10 cellular contexts compared by ENCODE assay signal in the genomic region with DNA sequence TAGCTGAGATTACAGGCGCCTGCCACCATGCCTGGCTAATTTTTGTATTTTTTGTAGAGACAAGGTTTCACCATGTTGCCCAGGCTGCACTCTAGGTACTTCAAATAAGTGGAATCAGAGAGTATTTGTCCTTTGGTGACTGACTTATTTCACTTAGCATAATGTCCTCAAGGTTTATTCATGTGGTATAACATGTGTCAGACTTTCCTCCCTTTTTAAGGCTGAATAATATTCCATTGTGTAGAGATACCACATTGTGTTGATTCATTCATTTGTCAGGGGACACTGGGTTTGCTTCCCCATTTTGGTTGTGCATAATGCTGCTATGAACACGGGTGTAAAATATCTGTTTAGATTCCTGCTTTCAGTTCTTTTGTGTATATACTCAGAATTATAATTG. TPM values are rescaled to one million over a fixed set of nuclear protein-coding genes. Genes with fewer than 3 reads are reported as not detected.
DNase-seq lines count a peak whose midpoint lies in the region; ATAC-seq lines count a peak whose summit lies in the region.
"Had no signal": no experiment of that assay in that cellular context is flagged by ENCODE, and none has a peak within 500 bp of the region (broad histone marks: within the 10 kb centered on the region; RNA-seq: fewer than 3 reads in every experiment).

No MANE protein-coding gene starts in this region.

- ATAC-seq in HG03378 (IDR thresholded peaks at IDR 0.05; ENCODE audit: unreplicated experiment), result peak; percentile 3
- ATAC-seq in central memory CD8-positive, alpha-beta T cell (replicated peaks; ENCODE audit: extremely low read depth, poor library complexity, severe bottlenecking), result no peak
- peak; percentile 69 for ATAC-seq in stimulated activated memory B cell treated with anti-CD40 and anti-IgM and Interleukin-4, amounts not matched to agents 10 μg/mL and 1 μg/mL and 100 μg/mL, for 72 hours

- intact Hi-C loops in activated CD4-positive, alpha-beta T cell treated with anti-CD3 and anti-CD28 coated beads, Interleukin-2, amount 10 ng/mL, durations not matched to agents 24 days and 14 days (cut with micrococcal nuclease), result loop anchor here (2.0 kb wide), 1 partner anchor 15 kb away; no protein-coding TSS in a partner anchor

- DNase-seq in activated CD4-positive, alpha-beta T cell treated with anti-CD3 and anti-CD28 coated beads, Interleukin-2, amount 10 ng/mL, durations not matched to agents 24 days and 14 days, result no peak
- DNase-seq in activated CD4-positive, alpha-beta T cell treated with anti-CD3 and anti-CD28 coated beads, Interleukin-2, amount 50 U/mL, for 1 hour, result no peak
- no peak for DNase-seq in central memory CD8-positive, alpha-beta T cell (ENCODE audit: low spot score in 2 of 2)
- DNase-seq in middle frontal gyrus (ENCODE audit: extremely low spot score, low spot score) (no peak), GM03348 (ENCODE audit: low spot score) (no peak), putamen (ENCODE audit: low spot score) (no peak)
- DNase-seq: NCI-H187 treated with DMSO at 0.1 percent for 48 hours, retina had no signal

- peak overlapping the region; percentile 77 for H3K4me3 Mint-ChIP-seq in activated CD4-positive, alpha-beta T cell treated with anti-CD3 and anti-CD28 coated beads, Interleukin-2, amount 10 ng/mL, durations not matched to agents 24 days and 14 days
- H3K4me3 Mint-ChIP-seq in central memory CD8-positive, alpha-beta T cell, result peak overlapping the region; percentile 10
- H3K4me3 Mint-ChIP-seq in stimulated activated memory B cell treated with anti-CD40 and anti-IgM and Interleukin-4, amounts not matched to agents 10 μg/mL and 1 μg/mL and 100 μg/mL, for 72 hours, result peak overlapping the region; percentile 40

- H3K9me3 Mint-ChIP-seq in activated CD4-positive, alpha-beta T cell treated with anti-CD3 and anti-CD28 coated beads, Interleukin-2, amount 10 ng/mL, durations not matched to agents 24 days and 14 days, result no peaks in the 10 kb centered on the region
- H3K9me3 Mint-ChIP-seq in central memory CD8-positive, alpha-beta T cell, result no peaks in the 10 kb centered on the region
- H3K9me3 Mint-ChIP-seq in stimulated activated memory B cell treated with anti-CD40 and anti-IgM and Interleukin-4, amounts not matched to agents 10 μg/mL and 1 μg/mL and 100 μg/mL, for 72 hours, result no peaks in the 10 kb centered on the region

- peak overlapping the region; percentile 96 for H3K27ac Mint-ChIP-seq in activated CD4-positive, alpha-beta T cell treated with anti-CD3 and anti-CD28 coated beads, Interleukin-2, amount 10 ng/mL, durations not matched to agents 24 days and 14 days
- peak overlapping the region; percentile 75 for H3K27ac Mint-ChIP-seq in central memory CD8-positive, alpha-beta T cell (ENCODE audit: low read depth)
- H3K27ac Mint-ChIP-seq in stimulated activated memory B cell treated with anti-CD40 and anti-IgM and Interleukin-4, amounts not matched to agents 10 μg/mL and 1 μg/mL and 100 μg/mL, for 72 hours, result peak overlapping the region; percentile 88

- H3K27me3 Mint-ChIP-seq in activated CD4-positive, alpha-beta T cell treated with anti-CD3 and anti-CD28 coated beads, Interleukin-2, amount 10 ng/mL, durations not matched to agents 24 days and 14 days, result peaks cover 8% of the 10 kb centered on the region
- no peaks in the 10 kb centered on the region for H3K27me3 Mint-ChIP-seq in central memory CD8-positive, alpha-beta T cell
- no peaks in the 10 kb centered on the region for H3K27me3 Mint-ChIP-seq in stimulated activated memory B cell treated with anti-CD40 and anti-IgM and Interleukin-4, amounts not matched to agents 10 μg/mL and 1 μg/mL and 100 μg/mL, for 72 hours

- H3K36me3 Mint-ChIP-seq in activated CD4-positive, alpha-beta T cell treated with anti-CD3 and anti-CD28 coated beads, Interleukin-2, amount 10 ng/mL, durations not matched to agents 24 days and 14 days (ENCODE audit: low read depth), result peaks cover 8% of the 10 kb centered on the region
- H3K36me3 Mint-ChIP-seq in central memory CD8-positive, alpha-beta T cell (ENCODE audit: insufficient read depth), result peaks cover 1% of the 10 kb centered on the region
- peaks cover 18% of the 10 kb centered on the region for H3K36me3 Mint-ChIP-seq in stimulated activated memory B cell treated with anti-CD40 and anti-IgM and Interleukin-4, amounts not matched to agents 10 μg/mL and 1 μg/mL and 100 μg/mL, for 72 hours

- peaks cover 52% of the 10 kb centered on the region for H3K4me1 Mint-ChIP-seq in activated CD4-positive, alpha-beta T cell treated with anti-CD3 and anti-CD28 coated beads, Interleukin-2, amount 10 ng/mL, durations not matched to agents 24 days and 14 days
- peaks cover 22% of the 10 kb centered on the region for H3K4me1 Mint-ChIP-seq in central memory CD8-positive, alpha-beta T cell
- peaks cover 39% of the 10 kb centered on the region for H3K4me1 Mint-ChIP-seq in stimulated activated memory B cell treated with anti-CD40 and anti-IgM and Interleukin-4, amounts not matched to agents 10 μg/mL and 1 μg/mL and 100 μg/mL, for 72 hours

RNA-seq across cellular contexts. Expression of gene IL6R, which starts 34.9 kb away (rescaled TPM):
- 3.0 and 3.3 TPM in 2 replicates for total RNA-seq in activated CD4-positive, alpha-beta T cell treated with anti-CD3 and anti-CD28 coated beads, Interleukin-2, amount 10 ng/mL, durations not matched to agents 24 days and 14 days

Comparison
In these comparisons a context has a peak if more than half of its experiments do, and no peak if none do; other contexts are left out.
1. H3K4me3 Mint-ChIP-seq: peak in every context shown above with its lines; median percentile 77 in activated CD4-positive, alpha-beta T cell treated with anti-CD3 and anti-CD28 coated beads, Interleukin-2, amount 10 ng/mL, durations not matched to agents 24 days and 14 days; 40 in stimulated activated memory B cell treated with anti-CD40 and anti-IgM and Interleukin-4, amounts not matched to agents 10 μg/mL and 1 μg/mL and 100 μg/mL, for 72 hours; 10 in central memory CD8-positive, alpha-beta T cell.